ENCODE assay signal across 9 cellular contexts in genomic region chr7:30286749-30287148, GRCh38. TPM values are rescaled to one million over a fixed set of nuclear protein-coding genes. Genes with fewer than 3 reads are reported as not detected.
DNase-seq lines count a peak whose midpoint lies in the region; ATAC-seq and TF ChIP-seq lines count a peak whose summit lies in the region.
"Had no signal": no experiment of that assay in that cellular context is flagged by ENCODE, and none has a peak within 500 bp of the region (broad histone marks: within the 10 kb centered on the region; RNA-seq: fewer than 3 reads in every experiment).

No MANE protein-coding gene starts in this region.

- H3K27me3 ChIP-seq in H7 (ENCODE audit: control insufficient read depth, insufficient read depth, low read length) (peaks cover 6% of the 10 kb centered on the region; the same call in 1 of the 2 replicates), SJSA1 (replicated peaks) (no peaks in the 10 kb centered on the region), gastrocnemius medialis (no peaks in the 10 kb centered on the region), aorta (ENCODE audit: control insufficient read depth in 1 of 2, insufficient read depth in 2 of 2, low read length in 1 of 2) (no peaks in the 10 kb centered on the region), thyroid gland (no peaks in the 10 kb centered on the region)

- no peak overlapping the region for H3K27ac ChIP-seq in SJSA1
- H3K27ac ChIP-seq in gastrocnemius medialis: peak overlapping the region; percentile 91 to 99 (median 96)
- no peak overlapping the region for H3K27ac ChIP-seq in aorta (ENCODE audit: low read depth in 1 of 2, low read length in 2 of 2)
- no peak overlapping the region for H3K27ac ChIP-seq in thyroid gland

- ATAC-seq in gastrocnemius medialis (no peak), aorta (ENCODE audit: low FRiP score) (no peak), GM21423 (IDR thresholded peaks at IDR 0.05; ENCODE audit: unreplicated experiment) (no peak), GM18511 (IDR thresholded peaks at IDR 0.05; ENCODE audit: unreplicated experiment) (no peak)

- H3K36me3 ChIP-seq in H7 (replicated peaks; ENCODE audit: control insufficient read depth, insufficient read depth, low read length) (no peaks in the 10 kb centered on the region), SJSA1 (peaks cover 11% of the 10 kb centered on the region), gastrocnemius medialis (no peaks in the 10 kb centered on the region), aorta (ENCODE audit: control insufficient read depth in 1 of 2, insufficient read depth in 2 of 2, low read length in 1 of 2) (no peaks in the 10 kb centered on the region), thyroid gland (no peaks in the 10 kb centered on the region)

- DNase-seq in H7 (no peak), SJSA1 (ENCODE audit: low read depth in 1 of 2, low spot score in 2 of 2) (no peak), fibroblast of pulmonary artery (ENCODE audit: low read depth) (no peak), gastrocnemius medialis (no peak), aorta (no peak), thyroid gland (no peak)
- DNase-seq: NCI-H2107 had no signal

- H3K9me3 ChIP-seq in SJSA1 (replicated peaks) (no peaks in the 10 kb centered on the region; the same call in 1 of the 2 replicates), gastrocnemius medialis (no peaks in the 10 kb centered on the region), aorta (ENCODE audit: control insufficient read depth, low read length) (no peaks in the 10 kb centered on the region), thyroid gland (no peaks in the 10 kb centered on the region)

- WGBS in aorta, 2 donors: 91 to 93% methylated on average over 11 of the region's 11 CpGs
- WGBS in thyroid gland, 2 donors: 82 to 87% methylated on average over 11 of the region's 11 CpGs

- 0 out of 2 replicates have a peak, but pooled peaks cover 3% of the 10 kb centered on the region for H3K4me1 ChIP-seq in SJSA1 (replicated peaks)
- H3K4me1 ChIP-seq in gastrocnemius medialis: peaks cover 50 to 56% of the 10 kb centered on the region in 2 donors
- peaks cover 0 to 1% of the 10 kb centered on the region in 2 donors for H3K4me1 ChIP-seq in aorta (ENCODE audit: control insufficient read depth in 1 of 2, insufficient read depth in 2 of 2, low read length in 2 of 2)
- H3K4me1 ChIP-seq in thyroid gland: peaks cover 22 to 29% of the 10 kb centered on the region in 2 donors

- H3K4me3 ChIP-seq in H7 (ENCODE audit: insufficient read depth, low read depth, low read length) (peak overlapping the region; percentile 84), SJSA1 (peak overlapping the region; percentile 86; the same call in 1 of the 2 replicates), fibroblast of pulmonary artery (replicated peaks; ENCODE audit: low read depth, low read length) (peak overlapping the region; percentile 82), gastrocnemius medialis (peak overlapping the region; percentile 77 to 98 (median 81)), aorta (ENCODE audit: low read length in 2 of 2) (no peak overlapping the region), thyroid gland (replicated peaks in 1 of 3) (peak overlapping the region in 1 of 3 donors; percentile 55)

- no peak for TF ChIP-seq CTCF in fibroblast of pulmonary artery (IDR thresholded peaks at IDR 0.05; ENCODE audit: low read length, missing control alignments)
- no peak for TF ChIP-seq CTCF in gastrocnemius medialis (IDR thresholded peaks at IDR 0.05 in 4 of 5, conservative IDR thresholded peaks at IDR 0.05 in 1 of 5)
- TF ChIP-seq CTCF in thyroid gland (IDR thresholded peaks at IDR 0.05): no peak

- no peak for TF ChIP-seq POLR2A in gastrocnemius medialis (IDR thresholded peaks at IDR 0.05)
- no peak for TF ChIP-seq POLR2A in thyroid gland (IDR thresholded peaks at IDR 0.05)

- intact Hi-C loops in gastrocnemius medialis (cut with DNase I; ENCODE audit: low total_unique reads) (loop anchor here (10.0 kb wide), 1 partner anchor 218 kb away; the partner anchor contains the start of gene GGCT), aorta (cut with DNase I) (no loop called here), thyroid gland (cut with DNase I) (no loop called here)

- in situ Hi-C loops in gastrocnemius medialis (cut with MboI; ENCODE audit: low sequenced_read_pairs in 4 of 4): loop anchor here in 2 of 4 donors (10.0 kb wide), 1 partner anchor 122 kb away; no protein-coding TSS in a partner anchor

RNA-seq across cellular contexts. Expression of gene ZNRF2, which starts 2.4 kb away (rescaled TPM):
- total RNA-seq in H7 (2014; rRNA removed; shearing (Covaris generic)): 15.6 and 23.8 TPM in 2 replicates
- total RNA-seq in SJSA1 (2014; rRNA removed; shearing (Covaris generic)): 17.3 and 20.3 TPM in 2 replicates
- total RNA-seq in gastrocnemius medialis (10 to 100 TPM in 3 of 4 donors, 1 to 10 TPM in 1; 9.6 to 19.3 (median 17.4) TPM), aorta (10 to 100 TPM; 15.3 to 21.1 TPM), thyroid gland (10 to 100 TPM; 44.2 to 57.4 (median 48.0) TPM)
- 1 to 10 TPM; 4.8 to 7.0 TPM for polyA plus RNA-seq in aorta

Comparison
In these comparisons a context has a peak if more than half of its experiments do, and no peak if none do; other contexts are left out.
1. H3K4me3 ChIP-seq: peak in H7 (single experiment), SJSA1 (single experiment), fibroblast of pulmonary artery (single experiment) and gastrocnemius medialis (4 of 4); none in aorta (0 of 2).
2. H3K27ac ChIP-seq: peak in gastrocnemius medialis (4 of 4); none in SJSA1 (single experiment), aorta (0 of 2) and thyroid gland (0 of 3).